ENCODE assay signal across 17 cellular contexts in the genomic region with DNA sequence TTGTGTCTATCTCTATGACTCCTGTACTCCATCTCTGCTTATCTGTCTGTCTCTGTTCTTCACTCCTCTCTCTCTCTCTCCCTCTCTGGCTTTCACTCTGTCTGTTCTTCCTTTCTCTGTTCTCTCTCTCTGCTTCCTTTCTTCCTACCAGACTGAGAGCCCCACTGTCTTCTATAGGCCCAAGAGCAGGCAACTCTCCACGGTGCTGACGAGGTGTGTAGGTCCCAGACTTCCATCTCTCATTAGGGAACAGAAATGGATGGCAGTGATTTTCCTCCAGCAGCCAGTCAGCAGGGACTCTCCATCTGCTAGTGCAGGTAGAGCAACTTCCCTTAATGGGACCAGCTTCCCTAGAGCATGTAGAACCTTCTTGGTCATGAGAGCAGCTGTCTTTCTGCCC. TPM values are rescaled to one million over a fixed set of nuclear protein-coding genes. Genes with fewer than 3 reads are reported as not detected.
A peak's percentile ranks its signal among the peaks of the same experiment; 100 is the strongest.
DNase-seq lines count a peak whose midpoint lies in the region; ATAC-seq and TF ChIP-seq lines count a peak whose summit lies in the region.
"Had no signal": no experiment of that assay in that cellular context is flagged by ENCODE, and none has a peak within 500 bp of the region (broad histone marks: within the 10 kb centered on the region; RNA-seq: fewer than 3 reads in every experiment).

No MANE protein-coding gene starts in this region.

- CTCF ChIA-PET in HCT116 (lab: Charles Lee): no interaction called here

- POLR2A ChIA-PET in HCT116 (lab: Charles Lee): no interaction called here

- H3K4me3 ChIP-seq in HCT116 (replicated peaks in 1 of 2; ENCODE audit: low read depth in 1 of 2, low read length in 2 of 2): no peak overlapping the region
- no peak overlapping the region for H3K4me3 ChIP-seq in adipocyte (ENCODE audit: low read length)
- no peak overlapping the region for H3K4me3 ChIP-seq in fibroblast of the aortic adventitia (ENCODE audit: low read depth, low read length)

- H3K27me3 ChIP-seq in HCT116 (ENCODE audit: insufficient read depth, low read length) (peaks cover 81% of the 10 kb centered on the region), adipocyte (replicated peaks; ENCODE audit: control insufficient read depth, insufficient read depth, low read length) (no peaks in the 10 kb centered on the region)
- H3K27me3 ChIP-seq: BE2C had no signal

- no peak overlapping the region for H3K27ac ChIP-seq in HCT116 (ENCODE audit: low read depth, low read length)

- no peaks in the 10 kb centered on the region for H3K4me1 ChIP-seq in HCT116 (ENCODE audit: control insufficient read depth in 1 of 2, insufficient read depth in 2 of 2, low read length in 2 of 2)
- H3K4me1 ChIP-seq in adipocyte (ENCODE audit: control insufficient read depth, insufficient read depth, low read length): peaks cover 13% of the 10 kb centered on the region
- H3K4me1 ChIP-seq: BE2C had no signal

- TF ChIP-seq CTCF in HCT116 (IDR thresholded peaks at IDR 0.05 in 2 of 3, conservative IDR thresholded peaks at IDR 0.05 in 1 of 3; ENCODE audit: borderline replicate concordance in 1 of 3, insufficient read depth in 1 of 3, low read depth in 2 of 3, low read length in 2 of 3): no peak
- no peak for TF ChIP-seq CTCF in fibroblast of the aortic adventitia (IDR thresholded peaks at IDR 0.05; ENCODE audit: insufficient read depth, low read length)

- no peak for TF ChIP-seq RAD21 in HCT116 (IDR thresholded peaks at IDR 0.05; ENCODE audit: low read depth)

- H3K79me2 ChIP-seq in HCT116 (ENCODE audit: insufficient read depth, low read length): no peaks in the 10 kb centered on the region

- H3K36me3 ChIP-seq in HCT116 (ENCODE audit: control insufficient read depth in 1 of 2, insufficient read depth in 2 of 2, low read length in 2 of 2) (no peaks in the 10 kb centered on the region), adipocyte (ENCODE audit: control insufficient read depth, insufficient read depth, low read length, severe bottlenecking) (no peaks in the 10 kb centered on the region)
- H3K36me3 ChIP-seq: BE2C had no signal

- DNase-seq in HCT116 (ENCODE audit: low read depth, low spot score): no peak
- DNase-seq in adipocyte (ENCODE audit: low read depth): peak; percentile 6
- DNase-seq in fibroblast of the aortic adventitia (ENCODE audit: low read depth): peak; percentile 16
- DNase-seq in pons (ENCODE audit: low spot score): peak; percentile 11
- DNase-seq in superior temporal gyrus (ENCODE audit: extremely low spot score): no peak
- no peak for DNase-seq in stimulated activated CD4-positive, alpha-beta T cell treated with anti-CD3 and anti-CD28 coated beads, Interleukin-15, amount 100 ng/mL, for 24 hours
- DNase-seq: BE2C; CD4-positive, alpha-beta memory T cell; GF-D8; Karpas-422; MM.1S; NCI-H1105; NCI-H1694 treated with DMSO at 0.1 percent for 48 hours; NCI-H774; Right ventricle myocardium superior had no signal

- H3K9me3 ChIP-seq in HCT116 (ENCODE audit: control insufficient read depth in 1 of 2, insufficient read depth in 1 of 2, low read depth in 1 of 2, low read length in 2 of 2) (no peaks in the 10 kb centered on the region), adipocyte (ENCODE audit: control insufficient read depth, low read length) (no peaks in the 10 kb centered on the region)
- H3K9me3 ChIP-seq: BE2C had no signal

- H2AFZ ChIP-seq in HCT116 (ENCODE audit: low read depth, low read length, poor library complexity, severe bottlenecking): no peak overlapping the region

- RAD21 ChIA-PET in HCT116 (lab: Charles Lee; ENCODE audit: low non-redundant PET in 1 of 2, low total read pairs in 2 of 2, uncharacterized antibody in 2 of 2, unreplicated experiment in 2 of 2): no interaction called here

- H3K9ac ChIP-seq in HCT116 (ENCODE audit: low read length): no peak overlapping the region
- H3K9ac ChIP-seq in adipocyte (ENCODE audit: low read length): no peak overlapping the region

- ATAC-seq in HCT116: no peak
- no peak for ATAC-seq in GM21576 (IDR thresholded peaks at IDR 0.05; ENCODE audit: unreplicated experiment)
- ATAC-seq: Panc1 had no signal

- intact Hi-C loops in HCT116 (cut with micrococcal nuclease): no loop called here

- H3K4me2 ChIP-seq in HCT116 (ENCODE audit: low read length): no peak overlapping the region

- no peak for TF ChIP-seq POLR2A in HCT116 (IDR thresholded peaks at IDR 0.05; ENCODE audit: borderline replicate concordance, extremely low read depth, insufficient read depth, insufficient read length)

- no peaks in the 10 kb centered on the region for H3K9me2 ChIP-seq in HCT116 (ENCODE audit: insufficient read depth)

- BruUV-seq in HCT116 (replicated peaks; lab: Mats Ljungman, UMichigan): no TSS peak

- no peaks in the 10 kb centered on the region for H4K20me1 ChIP-seq in HCT116 (ENCODE audit: insufficient read depth)

TF ChIP-seq in HCT116, 20 proteins besides CTCF, POLR2A, EP300 and RAD21:
- TF ChIP-seq JUND (IDR thresholded peaks at IDR 0.05): no peak
- TF ChIP-seq ZFX (IDR thresholded peaks at IDR 0.05): no peak
- TF ChIP-seq, protein P1, sequence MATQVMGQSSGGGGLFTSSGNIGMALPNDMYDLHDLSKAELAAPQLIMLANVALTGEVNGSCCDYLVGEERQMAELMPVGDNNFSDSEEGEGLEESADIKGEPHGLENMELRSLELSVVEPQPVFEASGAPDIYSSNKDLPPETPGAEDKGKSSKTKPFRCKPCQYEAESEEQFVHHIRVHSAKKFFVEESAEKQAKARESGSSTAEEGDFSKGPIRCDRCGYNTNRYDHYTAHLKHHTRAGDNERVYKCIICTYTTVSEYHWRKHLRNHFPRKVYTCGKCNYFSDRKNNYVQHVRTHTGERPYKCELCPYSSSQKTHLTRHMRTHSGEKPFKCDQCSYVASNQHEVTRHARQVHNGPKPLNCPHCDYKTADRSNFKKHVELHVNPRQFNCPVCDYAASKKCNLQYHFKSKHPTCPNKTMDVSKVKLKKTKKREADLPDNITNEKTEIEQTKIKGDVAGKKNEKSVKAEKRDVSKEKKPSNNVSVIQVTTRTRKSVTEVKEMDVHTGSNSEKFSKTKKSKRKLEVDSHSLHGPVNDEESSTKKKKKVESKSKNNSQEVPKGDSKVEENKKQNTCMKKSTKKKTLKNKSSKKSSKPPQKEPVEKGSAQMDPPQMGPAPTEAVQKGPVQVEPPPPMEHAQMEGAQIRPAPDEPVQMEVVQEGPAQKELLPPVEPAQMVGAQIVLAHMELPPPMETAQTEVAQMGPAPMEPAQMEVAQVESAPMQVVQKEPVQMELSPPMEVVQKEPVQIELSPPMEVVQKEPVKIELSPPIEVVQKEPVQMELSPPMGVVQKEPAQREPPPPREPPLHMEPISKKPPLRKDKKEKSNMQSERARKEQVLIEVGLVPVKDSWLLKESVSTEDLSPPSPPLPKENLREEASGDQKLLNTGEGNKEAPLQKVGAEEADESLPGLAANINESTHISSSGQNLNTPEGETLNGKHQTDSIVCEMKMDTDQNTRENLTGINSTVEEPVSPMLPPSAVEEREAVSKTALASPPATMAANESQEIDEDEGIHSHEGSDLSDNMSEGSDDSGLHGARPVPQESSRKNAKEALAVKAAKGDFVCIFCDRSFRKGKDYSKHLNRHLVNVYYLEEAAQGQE (IDR thresholded peaks at IDR 0.05; ENCODE audit: low read depth): peak; percentile 25

RNA-seq across cellular contexts. Expression of a gene that starts 47.6 kb away (rescaled TPM):
- total RNA-seq in HCT116 (2021; ENCODE audit: unreplicated experiment) (7.2 TPM), fibroblast of the aortic adventitia (ENCODE audit: low replicate concordance) (35.1 and 55.4 TPM in 2 replicates)
- 5.1 and 5.7 TPM in 2 replicates for polyA plus RNA-seq in HCT116 (2012)

Comparison
In these comparisons a context has a peak if more than half of its experiments do, and no peak if none do; other contexts are left out.
1. DNase-seq: peak in adipocyte (single experiment), fibroblast of the aortic adventitia (single experiment) and pons (single experiment); none in HCT116 (single experiment), superior temporal gyrus (single experiment) and stimulated activated CD4-positive, alpha-beta T cell treated with anti-CD3 and anti-CD28 coated beads, Interleukin-15, amount 100 ng/mL, for 24 hours (single experiment).